ENCODE assay signal across 17 cellular contexts in the genomic region with DNA sequence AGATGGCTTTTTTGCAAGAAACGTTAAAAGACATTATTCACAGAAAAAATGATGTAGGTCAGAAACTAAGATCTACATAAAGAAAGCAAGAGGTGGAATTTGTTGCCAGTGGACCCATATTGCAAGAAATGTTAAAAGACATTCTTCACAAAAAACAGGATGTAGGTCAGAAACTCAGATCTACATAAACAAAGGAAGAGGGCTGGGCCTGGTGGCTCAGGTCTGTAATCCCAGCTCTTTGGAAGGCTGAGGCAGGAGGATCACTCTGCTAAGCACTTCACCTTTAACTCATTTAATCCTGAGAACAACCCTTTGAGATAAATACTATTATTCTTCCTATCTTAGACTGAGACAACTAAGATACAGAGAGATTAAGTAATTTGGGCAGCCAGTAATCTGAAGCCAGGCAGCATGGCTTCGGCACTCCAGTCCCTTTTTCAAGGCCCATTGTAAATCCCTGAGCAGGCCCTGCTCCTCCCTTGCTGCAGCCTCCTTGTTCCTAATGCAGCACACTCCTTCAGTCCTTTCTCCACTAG. TPM values are rescaled to one million over a fixed set of nuclear protein-coding genes. Genes with fewer than 3 reads are reported as not detected.
DNase-seq lines count a peak whose midpoint lies in the region; TF ChIP-seq lines count a peak whose summit lies in the region.
"Had no signal": no experiment of that assay in that cellular context is flagged by ENCODE, and none has a peak within 500 bp of the region (broad histone marks: within the 10 kb centered on the region; RNA-seq: fewer than 3 reads in every experiment).

No MANE protein-coding gene starts in this region.

- H3K4me1 Mint-ChIP-seq in MCF 10A (ENCODE audit: insufficient read depth, unreplicated experiment) (no peaks in the 10 kb centered on the region), osteocyte (ENCODE audit: unreplicated experiment) (peaks cover 3% of the 10 kb centered on the region)

- no peak for DNase-seq in mammary epithelial cell
- DNase-seq in MCF 10A (ENCODE audit: unreplicated experiment): no peak
- peak; percentile 60 for DNase-seq in Karpas-422
- DNase-seq in choroid plexus epithelial cell (ENCODE audit: low read depth): peak; percentile 19
- DNase-seq in KBM-7: no peak
- DNase-seq in globus pallidus (ENCODE audit: low spot score): no peak
- no peak for DNase-seq in osteocyte (ENCODE audit: extremely low spot score, unreplicated experiment)
- DNase-seq: activated B cell treated with CpG ODN at 0.5 μM for 24 hours; activated effector memory CD4-positive, alpha-beta T cell treated with Interleukin-2 at 50 U/mL for 16 hours; cerebellar nuclear complex; DND-41; effector memory CD4-positive, alpha-beta T cell; left lung; NCI-H1105; NCI-H510A; Right ventricle myocardium superior; testis had no signal

- H3K9me3 ChIP-seq in mammary epithelial cell (replicated peaks; ENCODE audit: insufficient read depth, low read length) (no peaks in the 10 kb centered on the region), Karpas-422 (ENCODE audit: low read length) (no peaks in the 10 kb centered on the region)
- H3K9me3 ChIP-seq: testis had no signal

- WGBS in mammary epithelial cell (ENCODE audit: low coverage, missing lambda C conversion rate): 70% methylated on average over 2 of the region's 2 CpGs

- no peak for TF ChIP-seq CTCF in mammary epithelial cell (conservative IDR thresholded peaks at IDR 0.05 in 1 of 2, IDR thresholded peaks at IDR 0.05 in 1 of 2; ENCODE audit: extremely low read depth in 1 of 2, insufficient read depth in 1 of 2, low read depth in 1 of 2, low read length in 2 of 2)
- TF ChIP-seq CTCF in MCF 10A (IDR thresholded peaks at IDR 0.05; ENCODE audit: unreplicated experiment): no peak
- no peak for TF ChIP-seq CTCF in choroid plexus epithelial cell (conservative IDR thresholded peaks at IDR 0.05; ENCODE audit: low read depth, low read length)
- no peak for TF ChIP-seq CTCF in osteocyte (IDR thresholded peaks at IDR 0.05)

- in situ Hi-C loops in mammary epithelial cell (cut with MboI; ENCODE audit: low sequenced_read_pairs in 2 of 2): loop anchor here in 1 of 2 donors (25.0 kb wide), 1 partner anchor 199 kb away; no protein-coding TSS in a partner anchor
- in situ Hi-C loops in KBM-7 (cut with MboI; ENCODE audit: low pct_unique_long_range_greater_than_20kb, low sequenced_read_pairs): no loop called here

- H3K4me2 ChIP-seq in mammary epithelial cell (ENCODE audit: insufficient read depth, low read depth, low read length): no peak overlapping the region
- peak overlapping the region; percentile 49 for H3K4me2 ChIP-seq in Karpas-422 (ENCODE audit: low read depth, low read length, poor library complexity, severe bottlenecking)

- H3K36me3 Mint-ChIP-seq in MCF 10A (ENCODE audit: insufficient read depth, unreplicated experiment): peaks cover 2% of the 10 kb centered on the region
- peaks cover 15% of the 10 kb centered on the region for H3K36me3 Mint-ChIP-seq in osteocyte (ENCODE audit: unreplicated experiment)

- CTCF ChIA-PET in mammary epithelial cell (lab: Charles Lee; ENCODE audit: low non-redundant PET): no interaction called here
- CTCF ChIA-PET in MCF 10A (lab: Yijun Ruan, JAX): interaction anchor here (0.7 kb wide), 1 partner anchor 385 kb away, joined by 4 read pairs; no protein-coding TSS in a partner anchor

- H3K4me3 ChIP-seq in mammary epithelial cell (replicated peaks in 1 of 3; ENCODE audit: insufficient read depth in 1 of 3, low read depth in 2 of 3, low read length in 3 of 3): no peak overlapping the region
- H3K4me3 ChIP-seq in Karpas-422 (ENCODE audit: low read length): peak overlapping the region; percentile 31
- H3K4me3 ChIP-seq in choroid plexus epithelial cell (ENCODE audit: low read depth, low read length): no peak overlapping the region
- H3K4me3 ChIP-seq: left lung, testis had no signal

- no peaks in the 10 kb centered on the region for H3K9me2 ChIP-seq in Karpas-422 (replicated peaks; ENCODE audit: insufficient read depth, low read length)

- H4K20me1 ChIP-seq in mammary epithelial cell (ENCODE audit: insufficient read depth, low read length): no peaks in the 10 kb centered on the region
- H4K20me1 ChIP-seq in Karpas-422 (ENCODE audit: insufficient read depth, low read depth, low read length): no peaks in the 10 kb centered on the region

- H3K4me3 Mint-ChIP-seq in MCF 10A (ENCODE audit: unreplicated experiment): no peak overlapping the region
- no peak overlapping the region for H3K4me3 Mint-ChIP-seq in osteocyte (ENCODE audit: unreplicated experiment)
- H3K4me3 Mint-ChIP-seq: activated B cell treated with CpG ODN at 0.5 μM for 24 hours had no signal

- H3K27me3 ChIP-seq in mammary epithelial cell (ENCODE audit: insufficient read depth, low read length) (no peaks in the 10 kb centered on the region), Karpas-422 (ENCODE audit: low read length) (no peaks in the 10 kb centered on the region)
- H3K27me3 ChIP-seq: left lung, testis had no signal

- BruUV-seq in mammary epithelial cell (replicated peaks; lab: Mats Ljungman, UMichigan): no TSS peak
- BruUV-seq in MCF 10A (replicated peaks; lab: Mats Ljungman, UMichigan): no TSS peak

- H3K9me3 Mint-ChIP-seq in MCF 10A (ENCODE audit: unreplicated experiment): no peaks in the 10 kb centered on the region
- peaks cover 10% of the 10 kb centered on the region for H3K9me3 Mint-ChIP-seq in osteocyte (ENCODE audit: unreplicated experiment)

- intact Hi-C loops in mammary epithelial cell (cut with micrococcal nuclease) (no loop called here), MCF 10A (cut with micrococcal nuclease) (no loop called here)

- no peak overlapping the region for H2AFZ ChIP-seq in mammary epithelial cell (ENCODE audit: low read depth, low read length)
- no peak overlapping the region for H2AFZ ChIP-seq in Karpas-422 (ENCODE audit: low read length)

- no peaks in the 10 kb centered on the region for H3K27me3 Mint-ChIP-seq in MCF 10A (ENCODE audit: insufficient read depth, unreplicated experiment)
- no peaks in the 10 kb centered on the region for H3K27me3 Mint-ChIP-seq in osteocyte (ENCODE audit: unreplicated experiment)
- H3K27me3 Mint-ChIP-seq: activated B cell treated with CpG ODN at 0.5 μM for 24 hours had no signal

- H3K79me2 ChIP-seq in mammary epithelial cell (ENCODE audit: insufficient read depth, low read length) (no peaks in the 10 kb centered on the region), Karpas-422 (ENCODE audit: low read length) (peaks cover 100% of the 10 kb centered on the region)

- POLR2A ChIA-PET in MCF 10A (lab: Yijun Ruan, JAX): no interaction called here

- H3K27ac Mint-ChIP-seq in MCF 10A (ENCODE audit: low read depth, unreplicated experiment) (no peak overlapping the region), osteocyte (ENCODE audit: unreplicated experiment) (no peak overlapping the region)
- H3K27ac Mint-ChIP-seq: activated B cell treated with CpG ODN at 0.5 μM for 24 hours had no signal

- no peaks in the 10 kb centered on the region for H3K4me1 ChIP-seq in mammary epithelial cell (ENCODE audit: insufficient read depth, low read length)
- H3K4me1 ChIP-seq in Karpas-422 (ENCODE audit: low read length): peaks cover 78% of the 10 kb centered on the region
- H3K4me1 ChIP-seq: testis had no signal

- dilution Hi-C loops in mammary epithelial cell (cut with HindIII; ENCODE audit: low sequenced_read_pairs): no loop called here

- H3K27ac ChIP-seq in mammary epithelial cell (ENCODE audit: insufficient read depth, low read depth, low read length) (no peak overlapping the region), Karpas-422 (ENCODE audit: low read length) (peak overlapping the region; percentile 98)
- H3K27ac ChIP-seq: left lung, testis had no signal

- H3K9ac ChIP-seq in mammary epithelial cell (ENCODE audit: insufficient read depth, low read length) (peak overlapping the region; percentile 5), Karpas-422 (ENCODE audit: low read length) (peak overlapping the region; percentile 48)

- H3K36me3 ChIP-seq in mammary epithelial cell (ENCODE audit: insufficient read depth, low read length) (no peaks in the 10 kb centered on the region), Karpas-422 (ENCODE audit: insufficient read depth, low read length) (peaks cover 29% of the 10 kb centered on the region)

RNA-seq across cellular contexts. Expression of a gene that starts 11.6 kb away (rescaled TPM):
- total RNA-seq in mammary epithelial cell (1 to 10 TPM; 3.2 to 8.8 TPM), MCF 10A (2022) (4.9 and 5.0 TPM in 2 replicates), osteocyte (11.7 and 12.9 TPM in 2 replicates)
- 1.8 TPM for polyA plus RNA-seq in mammary epithelial cell
- polyA minus RNA-seq in mammary epithelial cell: 8.7 TPM
- total RNA-seq in Karpas-422 (2014; rRNA removed; shearing (Covaris generic); ENCODE audit: low replicate concordance): 55.0 and 61.3 TPM in 2 replicates

Comparison
In these comparisons a context has a peak if more than half of its experiments do, and no peak if none do; other contexts are left out.
1. DNase-seq: peak in Karpas-422 (single experiment) and choroid plexus epithelial cell (single experiment); none in mammary epithelial cell (single experiment), MCF 10A (single experiment), KBM-7 (single experiment), globus pallidus (single experiment) and osteocyte (single experiment).